ENCODE assay signal across 9 cellular contexts in the genomic region with DNA sequence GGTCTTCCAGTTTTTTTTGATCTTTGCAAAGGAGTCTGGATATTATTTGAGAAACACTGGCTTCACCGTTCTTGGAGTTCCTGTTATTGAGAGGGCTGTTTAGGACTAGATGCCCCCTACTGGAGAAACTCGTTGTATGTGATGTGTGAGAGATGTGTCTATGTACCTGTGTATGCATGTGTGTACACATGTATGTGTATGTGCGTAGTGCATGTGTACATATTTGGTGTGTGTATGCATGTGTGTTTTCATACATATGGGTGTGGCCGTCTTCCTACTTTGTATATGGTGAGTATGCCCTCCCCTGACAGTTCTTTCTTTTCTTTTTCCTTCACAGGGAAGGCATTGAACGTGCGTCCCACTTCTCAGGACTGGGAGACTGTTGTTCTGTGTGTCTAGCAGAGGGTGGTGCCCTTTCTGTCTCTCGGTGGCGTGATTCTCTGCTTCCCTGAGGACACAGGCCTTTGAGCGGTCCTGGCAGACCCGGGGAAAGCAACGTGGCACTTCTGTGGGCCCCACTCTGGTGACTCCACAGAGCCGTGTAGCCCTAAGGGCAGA. TPM values are rescaled to one million over a fixed set of nuclear protein-coding genes. Genes with fewer than 3 reads are reported as not detected.
A peak's percentile ranks its signal among the peaks of the same experiment; 100 is the strongest.
DNase-seq lines count a peak whose midpoint lies in the region; ATAC-seq and TF ChIP-seq lines count a peak whose summit lies in the region.
"Had no signal": no experiment of that assay in that cellular context is flagged by ENCODE, and none has a peak within 500 bp of the region (broad histone marks: within the 10 kb centered on the region; RNA-seq: fewer than 3 reads in every experiment).

No MANE protein-coding gene starts in this region.

- H3K27me3 ChIP-seq in KMS-11 (ENCODE audit: insufficient read depth, low read depth), result no peaks in the 10 kb centered on the region
- H3K27me3 ChIP-seq in SJCRH30, result no peaks in the 10 kb centered on the region

- H3K27ac Mint-ChIP-seq in CD14-positive monocyte (no peak overlapping the region), endothelial cell (ENCODE audit: unreplicated experiment) (no peak overlapping the region), naive B cell (no peak overlapping the region)

- no peak for DNase-seq in CD14-positive monocyte (ENCODE audit: low spot score)
- DNase-seq in GM13976 (ENCODE audit: low spot score), result peak; percentile 78
- DNase-seq in SJCRH30, result peak; percentile 61 to 86
- peak; percentile 50 for DNase-seq in endothelial cell (ENCODE audit: low spot score)
- DNase-seq in naive B cell, result peak; percentile 43
- no peak for DNase-seq in GM19238 (ENCODE audit: insufficient read length, low spot score)

- in situ Hi-C loops in GM13976 (cut with MboI; ENCODE audit: low sequenced_read_pairs, unreplicated experiment), result no loop called here

- TF ChIP-seq CTCF in CD14-positive monocyte (IDR thresholded peaks at IDR 0.05), result peak; percentile 81
- TF ChIP-seq CTCF in GM13976 (IDR thresholded peaks at IDR 0.05; ENCODE audit: borderline replicate concordance, control extremely low read depth, extremely low read depth, insufficient read depth, missing control alignments), result peak; percentile 63
- TF ChIP-seq CTCF in KMS-11 (conservative IDR thresholded peaks at IDR 0.05; ENCODE audit: low read depth, low read length), result peak; percentile 73
- TF ChIP-seq CTCF in endothelial cell (IDR thresholded peaks at IDR 0.05; ENCODE audit: unreplicated experiment), result peak; percentile 75

- H3K27me3 Mint-ChIP-seq in CD14-positive monocyte (ENCODE audit: low read depth in 3 of 3), result peaks cover 0 to 3% (median 2%) of the 10 kb centered on the region in 3 donors
- peaks cover 5% of the 10 kb centered on the region for H3K27me3 Mint-ChIP-seq in endothelial cell (ENCODE audit: unreplicated experiment)
- peaks cover 0 to 7% (median 3%) of the 10 kb centered on the region in 3 donors for H3K27me3 Mint-ChIP-seq in naive B cell

- H3K4me1 ChIP-seq in KMS-11 (ENCODE audit: low read depth, poor library complexity, severe bottlenecking) (peaks cover 32% of the 10 kb centered on the region), SJCRH30 (peaks cover 31% of the 10 kb centered on the region)

- H3K9me3 Mint-ChIP-seq in CD14-positive monocyte (peaks cover 0 to 2% (median 0%) of the 10 kb centered on the region in 7 donors), endothelial cell (ENCODE audit: unreplicated experiment) (no peaks in the 10 kb centered on the region), naive B cell (no peaks in the 10 kb centered on the region)

- no peaks in the 10 kb centered on the region for H4K20me1 ChIP-seq in KMS-11 (ENCODE audit: insufficient read depth)

- peak; percentile 73 to 75 for ATAC-seq in naive B cell (ENCODE audit: low read depth in 2 of 2)
- ATAC-seq in GM19324 (IDR thresholded peaks at IDR 0.05; ENCODE audit: low FRiP score, unreplicated experiment), result no peak

- H3K36me3 ChIP-seq in KMS-11 (ENCODE audit: insufficient read depth) (no peaks in the 10 kb centered on the region), SJCRH30 (no peaks in the 10 kb centered on the region)

- H3K4me3 Mint-ChIP-seq in CD14-positive monocyte (no peak overlapping the region), endothelial cell (ENCODE audit: unreplicated experiment) (no peak overlapping the region), naive B cell (no peak overlapping the region)

- no peak overlapping the region for H3K9ac ChIP-seq in KMS-11

- no peaks in the 10 kb centered on the region for H3K36me3 Mint-ChIP-seq in CD14-positive monocyte
- H3K36me3 Mint-ChIP-seq in endothelial cell (ENCODE audit: low read depth, unreplicated experiment), result no peaks in the 10 kb centered on the region
- no peaks in the 10 kb centered on the region for H3K36me3 Mint-ChIP-seq in naive B cell

- H3K79me2 ChIP-seq in KMS-11 (ENCODE audit: insufficient read depth, low read depth), result no peaks in the 10 kb centered on the region

- no peak overlapping the region for H3K4me2 ChIP-seq in KMS-11

- peaks cover 11% of the 10 kb centered on the region for H3K4me1 Mint-ChIP-seq in CD14-positive monocyte
- no peaks in the 10 kb centered on the region for H3K4me1 Mint-ChIP-seq in endothelial cell (ENCODE audit: unreplicated experiment)
- peaks cover 0 to 10% (median 4%) of the 10 kb centered on the region in 3 donors for H3K4me1 Mint-ChIP-seq in naive B cell

- no peaks in the 10 kb centered on the region for H3K9me3 ChIP-seq in SJCRH30 (replicated peaks)

- intact Hi-C loops in CD14-positive monocyte (cut with micrococcal nuclease), result loop anchor here in 1 of 2 donors (10.0 kb wide), 1 partner anchor 567 kb away; a partner anchor contains a TSS

- no peak overlapping the region for H3K4me3 ChIP-seq in KMS-11 (IDR thresholded peaks at IDR 0.05; ENCODE audit: insufficient read depth, low read depth, low read length)
- peak overlapping the region; percentile 1; the same call in 1 of the 2 replicates for H3K4me3 ChIP-seq in SJCRH30

- H2AFZ ChIP-seq in KMS-11 (ENCODE audit: low read depth), result no peak overlapping the region

- no peak overlapping the region for H3K27ac ChIP-seq in KMS-11
- H3K27ac ChIP-seq in SJCRH30, result no peak overlapping the region

RNA-seq across cellular contexts. Expression of a gene that starts 3.0 kb away (rescaled TPM):
- polyA plus RNA-seq in CD14-positive monocyte (under 1 TPM in 1 of 2 donors, not detected in 1; 0.62 TPM), naive B cell (ENCODE audit: low read depth in 6 of 6) (not detected)
- total RNA-seq in SJCRH30 (2014; rRNA removed; shearing (Covaris generic)), result not detected in 2 replicates
- not detected for total RNA-seq in endothelial cell (ENCODE audit: unreplicated experiment)
- total RNA-seq: T-helper 2 cell treated with Interferon-gamma antibody and Interleukin-4, amounts not matched to agents 100 ng/mL and 5 ng/mL, for 36 hours had no signal

RNA-seq across cellular contexts. Expression of a gene that starts 11.5 kb away (rescaled TPM):
- polyA plus RNA-seq in CD14-positive monocyte (1 to 10 TPM; 3.0 to 3.3 TPM), naive B cell (ENCODE audit: low read depth in 6 of 6) (under 1 TPM; 0.21 to 0.83 (median 0.33) TPM)
- total RNA-seq in SJCRH30 (2014; rRNA removed; shearing (Covaris generic)), result 2.6 and 4.1 TPM in 2 replicates
- 0.69 TPM for total RNA-seq in endothelial cell (ENCODE audit: unreplicated experiment)

RNA-seq across cellular contexts. Expression of a gene that starts 23.4 kb away (rescaled TPM):
- not detected for polyA plus RNA-seq in CD14-positive monocyte
- total RNA-seq in SJCRH30 (2014; rRNA removed; shearing (Covaris generic)), result 0.02 and 0.13 TPM in 2 replicates
- total RNA-seq in endothelial cell (ENCODE audit: unreplicated experiment), result not detected
- polyA plus RNA-seq in naive B cell (ENCODE audit: low read depth in 6 of 6), result not detected

RNA-seq across cellular contexts. Expression of a gene that starts 29.9 kb away (rescaled TPM):
- 10 to 100 TPM; 48.4 to 66.5 TPM for polyA plus RNA-seq in CD14-positive monocyte
- total RNA-seq in SJCRH30 (2014; rRNA removed; shearing (Covaris generic)), result 34.8 and 35.0 TPM in 2 replicates
- 1.9 TPM for total RNA-seq in endothelial cell (ENCODE audit: unreplicated experiment)
- 1 to 10 TPM in 2 of 6 donors, under 1 TPM in 3, not detected in 1; 0.39 to 2.3 (median 1.00) TPM for polyA plus RNA-seq in naive B cell (ENCODE audit: low read depth in 6 of 6)

Comparison
In these comparisons a context has a peak if more than half of its experiments do, and no peak if none do; other contexts are left out.
1. DNase-seq: peak in GM13976 (single experiment), SJCRH30 (2 of 2), endothelial cell (single experiment) and naive B cell (single experiment); none in CD14-positive monocyte (single experiment) and GM19238 (single experiment).
2. Peak in every context shown above with its lines, with median percentiles within 50 percentile points of each other: CTCF ChIP-seq.